8 cellular contexts compared by ENCODE assay signal in genomic region chr15:90872481-90873184, GRCh38. TPM values are rescaled to one million over a fixed set of nuclear protein-coding genes. Genes with fewer than 3 reads are reported as not detected.
DNase-seq lines count a peak whose midpoint lies in the region; ATAC-seq and TF ChIP-seq lines count a peak whose summit lies in the region.

No MANE protein-coding gene starts in this region.

- peak overlapping the region; percentile 66 for H3K4me3 ChIP-seq in CD8-positive, alpha-beta memory T cell (ENCODE audit: low read length)
- H3K4me3 ChIP-seq in endodermal cell (ENCODE audit: low read length) = peak overlapping the region; percentile 84
- H3K4me3 ChIP-seq in mucosa of stomach (ENCODE audit: low read length) = peak overlapping the region; percentile 89
- H3K4me3 ChIP-seq in tibial nerve = peak overlapping the region; percentile 74 to 99 (median 91)

- peak in 1 of 2 donors; percentile 33 for TF ChIP-seq POLR2A in tibial nerve (IDR thresholded peaks at IDR 0.05)

- H3K4me1 Mint-ChIP-seq in CD8-positive, alpha-beta memory T cell = peaks cover 29 to 47% (median 41%) of the 10 kb centered on the region in 3 donors
- H3K4me1 Mint-ChIP-seq in WTC11 = peaks cover 58% of the 10 kb centered on the region
- H3K4me1 Mint-ChIP-seq in endodermal cell = peaks cover 56% of the 10 kb centered on the region

- H3K4me1 ChIP-seq in CD8-positive, alpha-beta memory T cell (ENCODE audit: insufficient read depth, low read length) = peaks cover 37% of the 10 kb centered on the region
- H3K4me1 ChIP-seq in endodermal cell (ENCODE audit: control insufficient read depth, insufficient read depth, low read length) (peaks cover 44% of the 10 kb centered on the region), mucosa of stomach (ENCODE audit: control insufficient read depth, insufficient read depth, low read length) (peaks cover 49% of the 10 kb centered on the region), tibial nerve (peaks cover 0 to 61% (median 43%) of the 10 kb centered on the region in 4 donors)

- WGBS in endodermal cell (ENCODE audit: insufficient coverage in 1 of 2, insufficient read length in 1 of 2), 2 experiments = 49 to 50% methylated on average over 3 to 12 of the region's 12 CpGs
- WGBS in tibial nerve, 2 donors = 18 to 25% methylated on average over 12 of the region's 12 CpGs

- H3K36me3 ChIP-seq in CD8-positive, alpha-beta memory T cell (ENCODE audit: insufficient read depth, low read length) = peaks cover 16% of the 10 kb centered on the region
- H3K36me3 ChIP-seq in endodermal cell (ENCODE audit: control insufficient read depth, insufficient read depth, low read length) (peaks cover 14% of the 10 kb centered on the region), mucosa of stomach (ENCODE audit: control insufficient read depth, insufficient read depth, low read length) (peaks cover 13% of the 10 kb centered on the region), tibial nerve (peaks cover 0 to 23% (median 15%) of the 10 kb centered on the region in 3 donors)

- peak overlapping the region; percentile 70 to 99 (median 92) for H3K27ac Mint-ChIP-seq in CD8-positive, alpha-beta memory T cell
- H3K27ac Mint-ChIP-seq in WTC11 (peak overlapping the region; percentile 84), endodermal cell (peak overlapping the region; percentile 86)

- peak overlapping the region; percentile 65 for H3K27ac ChIP-seq in CD8-positive, alpha-beta memory T cell (ENCODE audit: low read depth, low read length)
- H3K27ac ChIP-seq in endodermal cell (ENCODE audit: low read depth, low read length) (no peak overlapping the region), tibial nerve (peak overlapping the region; percentile 93 to 97 (median 94))

- peak in 1 of 5 donors; percentile 30 for DNase-seq in CD8-positive, alpha-beta memory T cell
- DNase-seq in WTC11 (ENCODE audit: low spot score) (no peak), endodermal cell (peak; percentile 62), tibial nerve (ENCODE audit: low spot score in 2 of 2) (no peak), activated gamma-delta T cell treated with Interleukin-2 at 50 U/mL for 16 hours (no peak), NCI-H2081 (lab: John Stamatoyannopoulos, UW) (no peak)

- no peaks in the 10 kb centered on the region for H3K27me3 Mint-ChIP-seq in CD8-positive, alpha-beta memory T cell
- H3K27me3 Mint-ChIP-seq in WTC11 (ENCODE audit: low read depth) (no peaks in the 10 kb centered on the region), endodermal cell (ENCODE audit: insufficient read depth) (no peaks in the 10 kb centered on the region)

- H3K9me3 ChIP-seq in CD8-positive, alpha-beta memory T cell (ENCODE audit: low read length) = no peaks in the 10 kb centered on the region
- H3K9me3 ChIP-seq in endodermal cell (ENCODE audit: control insufficient read depth, low read length) (no peaks in the 10 kb centered on the region), mucosa of stomach (ENCODE audit: control insufficient read depth, low read length) (no peaks in the 10 kb centered on the region), tibial nerve (no peaks in the 10 kb centered on the region)

- no peaks in the 10 kb centered on the region for H3K27me3 ChIP-seq in CD8-positive, alpha-beta memory T cell (ENCODE audit: insufficient read depth, low read length, poor library complexity, severe bottlenecking)
- H3K27me3 ChIP-seq in endodermal cell (ENCODE audit: control insufficient read depth, insufficient read depth, low read length, poor library complexity, severe bottlenecking) (no peaks in the 10 kb centered on the region), mucosa of stomach (ENCODE audit: control insufficient read depth, insufficient read depth, low read length) (no peaks in the 10 kb centered on the region), tibial nerve (no peaks in the 10 kb centered on the region)

- H3K9ac ChIP-seq in endodermal cell (ENCODE audit: extremely low read depth, low read length, poor library complexity, severe bottlenecking) = peak overlapping the region; percentile 57
- peak overlapping the region; percentile 94 for H3K9ac ChIP-seq in mucosa of stomach (ENCODE audit: low read length)

- no peak for TF ChIP-seq CTCF in WTC11 (IDR thresholded peaks at IDR 0.05)
- TF ChIP-seq CTCF in endodermal cell (conservative IDR thresholded peaks at IDR 0.05) = no peak
- TF ChIP-seq CTCF in tibial nerve (IDR thresholded peaks at IDR 0.05) = no peak

- H3K9me3 Mint-ChIP-seq in CD8-positive, alpha-beta memory T cell = no peaks in the 10 kb centered on the region
- H3K9me3 Mint-ChIP-seq in WTC11 (no peaks in the 10 kb centered on the region), endodermal cell (no peaks in the 10 kb centered on the region)

- CTCF ChIA-PET in CD8-positive, alpha-beta memory T cell (lab: Charles Lee) = no interaction called here
- CTCF ChIA-PET in WTC11 (lab: Charles Lee) = interaction anchor here (2.0 to 2.6 kb wide), 2 partner anchors 54 to 60 kb away, joined by 9 to 14 read pairs; partner anchors contain the start of gene HDDC3

- POLR2A ChIA-PET in CD8-positive, alpha-beta memory T cell (lab: Charles Lee) = interaction anchor here (0.6 kb wide), 1 partner anchor 27 kb away, joined by 7 read pairs; no protein-coding TSS in a partner anchor
- POLR2A ChIA-PET in WTC11 (lab: Charles Lee) = no interaction called here

- H3K4me3 Mint-ChIP-seq in CD8-positive, alpha-beta memory T cell = peak overlapping the region; percentile 81 to 93 (median 89)
- H3K4me3 Mint-ChIP-seq in WTC11 = peak overlapping the region; percentile 63
- H3K4me3 Mint-ChIP-seq in endodermal cell = peak overlapping the region; percentile 67

- H3K36me3 Mint-ChIP-seq in CD8-positive, alpha-beta memory T cell = peaks cover 0 to 28% (median 0%) of the 10 kb centered on the region in 3 donors
- H3K36me3 Mint-ChIP-seq in WTC11 (peaks cover 13% of the 10 kb centered on the region; the same call in 1 of the 2 replicates), endodermal cell (ENCODE audit: low read depth) (peaks cover 18% of the 10 kb centered on the region)

- ATAC-seq in HG02870 (IDR thresholded peaks at IDR 0.05; ENCODE audit: unreplicated experiment) (peak; percentile 50), WTC11 (no peak)

- peak in 1 of 2 donors; percentile 54 for TF ChIP-seq EP300 in tibial nerve (IDR thresholded peaks at IDR 0.05)

TF ChIP-seq in WTC11, 78 proteins besides CTCF, POLR2A, EP300 and RAD21:
- TF ChIP-seq USF2 (CRISPR knock-in tag; IDR thresholded peaks at IDR 0.05) (no peak), ZNF396 (CRISPR knock-in tag; IDR thresholded peaks at IDR 0.05; ENCODE audit: borderline replicate concordance) (no peak), ATF3 (CRISPR knock-in tag; conservative IDR thresholded peaks at IDR 0.05) (no peak), GRHL2 (CRISPR knock-in tag; IDR thresholded peaks at IDR 0.05; ENCODE audit: insufficient replicate concordance, severe bottlenecking) (no peak)
TF ChIP-seq in WTC11: peak in this region for 0.

RNA-seq across cellular contexts. Expression of gene FURIN, which starts 4.2 kb away (rescaled TPM):
- total RNA-seq in CD8-positive, alpha-beta memory T cell = 100 to 1,000 TPM; 121 to 124 TPM
- 11.7 TPM for polyA plus RNA-seq in CD8-positive, alpha-beta memory T cell
- total RNA-seq in WTC11 (2021) (36.8 to 46.3 TPM (median 38.6 TPM) in 3 replicates), endodermal cell (100 to 1,000 TPM in 1 of 2 donors, 10 to 100 TPM in 1; 96.3 to 108 TPM), tibial nerve (10 to 100 TPM; 28.7 to 71.1 (median 42.4) TPM)
- polyA plus RNA-seq in endodermal cell (2013, experiment 1 of 2) = 25.2 TPM
- 29.1 TPM for polyA plus RNA-seq in endodermal cell (2013, experiment 2 of 2)

RNA-seq across cellular contexts. Expression of gene FES, which starts 11.7 kb away (rescaled TPM):
- 1 to 10 TPM; 2.5 to 2.6 TPM for total RNA-seq in CD8-positive, alpha-beta memory T cell
- polyA plus RNA-seq in CD8-positive, alpha-beta memory T cell = 0.28 TPM
- total RNA-seq in WTC11 (2021) (9.7 to 10.2 TPM (median 10.0 TPM) in 3 replicates), endodermal cell (10 to 100 TPM; 25.9 to 29.9 TPM), tibial nerve (100 to 1,000 TPM in 1 of 4 donors, 10 to 100 TPM in 3; 62.0 to 183 (median 72.1) TPM)
- 6.0 TPM for polyA plus RNA-seq in endodermal cell (2013, experiment 1 of 2)
- polyA plus RNA-seq in endodermal cell (2013, experiment 2 of 2) = 4.3 TPM

RNA-seq across cellular contexts. Expression of gene MAN2A2, which starts 30.5 kb away (rescaled TPM):
- 10 to 100 TPM; 90.7 to 92.7 TPM for total RNA-seq in CD8-positive, alpha-beta memory T cell
- polyA plus RNA-seq in CD8-positive, alpha-beta memory T cell = 10.8 TPM
- total RNA-seq in WTC11 (2021) (27.9 to 31.5 TPM (median 31.0 TPM) in 3 replicates), endodermal cell (10 to 100 TPM; 41.0 to 62.9 TPM), tibial nerve (100 to 1,000 TPM in 3 of 4 donors, 10 to 100 TPM in 1; 83.5 to 178 (median 128) TPM)
- 43.7 TPM for polyA plus RNA-seq in endodermal cell (2013, experiment 1 of 2)
- 41.1 TPM for polyA plus RNA-seq in endodermal cell (2013, experiment 2 of 2)

RNA-seq across cellular contexts. Expression of gene HDDC3, which starts 59.7 kb away (rescaled TPM):
- total RNA-seq in CD8-positive, alpha-beta memory T cell = 10 to 100 TPM; 39.5 to 43.5 TPM
- 34.7 TPM for polyA plus RNA-seq in CD8-positive, alpha-beta memory T cell
- total RNA-seq in WTC11 (2021) (16.4 to 23.6 TPM (median 21.7 TPM) in 3 replicates), endodermal cell (10 to 100 TPM; 15.3 to 21.5 TPM), tibial nerve (10 to 100 TPM; 16.5 to 22.5 (median 18.7) TPM)
- 18.1 TPM for polyA plus RNA-seq in endodermal cell (2013, experiment 1 of 2)
- polyA plus RNA-seq in endodermal cell (2013, experiment 2 of 2) = 14.4 TPM
